1 cellular context compared by ENCODE assay signal in genomic region chr2:218406209-218406948, GRCh38.
TF ChIP-seq lines count a peak whose summit lies in the region.

No MANE protein-coding gene starts in this region.

TF ChIP-seq in HepG2, 621 proteins besides CTCF, POLR2A, EP300 and RAD21 (continued from another document and continues in another):
- TF ChIP-seq ZNF142 (CRISPR knock-in tag; IDR thresholded peaks at IDR 0.05) (no peak; the same call in 1 of the 2 replicates), ZSCAN31 (CRISPR knock-in tag; IDR thresholded peaks at IDR 0.05; ENCODE audit: low read depth) (peak; percentile 64; the same call in 1 of the 2 replicates), HNRNPL (IDR thresholded peaks at IDR 0.05; ENCODE audit: low read depth, low read length) (peak; percentile 84; the same call in 1 of the 2 replicates), ZNF530 (CRISPR knock-in tag; IDR thresholded peaks at IDR 0.05; ENCODE audit: low read depth) (no peak), ZBTB40 (IDR thresholded peaks at IDR 0.05) (no peak), ZBTB40 (CRISPR knock-in tag; IDR thresholded peaks at IDR 0.05) (no peak; the same call in 1 of the 2 replicates), ZNF816 (CRISPR knock-in tag; IDR thresholded peaks at IDR 0.05; ENCODE audit: borderline replicate concordance) (0 out of 2 replicates have a peak, but pooled peaks have one; percentile 70), PATZ1 (CRISPR knock-in tag; IDR thresholded peaks at IDR 0.05) (peak; percentile 99), MAZ (IDR thresholded peaks at IDR 0.05; ENCODE audit: borderline replicate concordance, low read depth, low read length) (peak; percentile 96), MAZ (CRISPR knock-in tag; IDR thresholded peaks at IDR 0.05; ENCODE audit: low read depth) (peak; percentile 86), ZSCAN25 (CRISPR knock-in tag; IDR thresholded peaks at IDR 0.05) (peak; percentile 95), ZNF773 (CRISPR knock-in tag; IDR thresholded peaks at IDR 0.05; ENCODE audit: borderline replicate concordance) (peak; percentile 46; the same call in 1 of the 2 replicates), DZIP1 (CRISPR knock-in tag; IDR thresholded peaks at IDR 0.05) (no peak), ZNF326 (CRISPR knock-in tag; IDR thresholded peaks at IDR 0.05; ENCODE audit: borderline replicate concordance) (no peak; the same call in none of the 2 replicates), ZNF343 (CRISPR knock-in tag; IDR thresholded peaks at IDR 0.05) (no peak), MIER2 (CRISPR knock-in tag; IDR thresholded peaks at IDR 0.05) (0 out of 2 replicates have a peak, but pooled peaks have one; percentile 33), HBP1 (CRISPR knock-in tag; IDR thresholded peaks at IDR 0.05; ENCODE audit: low read depth) (0 out of 2 replicates have a peak, but pooled peaks have one; percentile 31), NCOR1 (IDR thresholded peaks at IDR 0.05; ENCODE audit: borderline replicate concordance, low read length) (0 out of 2 replicates have a peak, but pooled peaks have one; percentile 12), ZNF510 (CRISPR knock-in tag; IDR thresholded peaks at IDR 0.05; ENCODE audit: low read depth) (no peak), TBX2 (CRISPR knock-in tag; IDR thresholded peaks at IDR 0.05; ENCODE audit: borderline replicate concordance) (peak; percentile 44; the same call in 1 of the 2 replicates), ZNF362 (CRISPR knock-in tag; IDR thresholded peaks at IDR 0.05; ENCODE audit: borderline replicate concordance) (no peak), ZFP41 (CRISPR knock-in tag; IDR thresholded peaks at IDR 0.05; ENCODE audit: borderline replicate concordance) (peak; percentile 77; the same call in 1 of the 2 replicates), E2F5 (CRISPR knock-in tag; conservative IDR thresholded peaks at IDR 0.05) (0 out of 2 replicates have a peak, but pooled peaks have one; percentile 44), NR2C2 (CRISPR knock-in tag; IDR thresholded peaks at IDR 0.05; ENCODE audit: borderline replicate concordance) (peak; percentile 23; the same call in 1 of the 2 replicates)
